Comparison of ENCODE assay signal across 8 cellular contexts in genomic region chr12:49129332-49130150, GRCh38. TPM values are rescaled to one million over a fixed set of nuclear protein-coding genes. Genes with fewer than 3 reads are reported as not detected.
DNase-seq lines count a peak whose midpoint lies in the region; ATAC-seq and TF ChIP-seq lines count a peak whose summit lies in the region.

No MANE protein-coding gene starts in this region.

- H3K27ac Mint-ChIP-seq in HFFc6: peak overlapping the region; percentile 100
- peak overlapping the region; percentile 98 for H3K27ac Mint-ChIP-seq in activated T-helper 2 cell treated with anti-CD3 and anti-CD28 coated beads, Interferon-gamma antibody, Interleukin-2, Interleukin-4, amounts not matched to agents 10 μg/mL and 5 μg/mL and 100 μg/mL, durations not matched to agents 14 hours and 24 hours and 36 hours
- peak overlapping the region; percentile 99 for H3K27ac Mint-ChIP-seq in stimulated activated memory B cell treated with anti-CD40 and anti-IgM and Interleukin-4, amounts not matched to agents 10 μg/mL and 1 μg/mL and 100 μg/mL, for 72 hours

- intact Hi-C loops in activated T-helper 2 cell treated with anti-CD3 and anti-CD28 coated beads, Interferon-gamma antibody, Interleukin-2, Interleukin-4, amounts not matched to agents 10 μg/mL and 5 μg/mL and 100 μg/mL, durations not matched to agents 14 hours and 24 hours and 36 hours (cut with micrococcal nuclease): loop anchor here (1.0 to 5.0 kb wide), 8 partner anchors 19 to 613 kb away; partner anchors contain the start of genes DDX23, KMT2D, LMBR1L and RHEBL1
- intact Hi-C loops in right cardiac atrium (cut with DNase I): loop anchor here in 2 of 4 donors (2.0 to 10.0 kb wide), 3 partner anchors 55 to 105 kb away; partner anchors contain the start of gene TUBA1A (in 2 of the 2)

- H3K4me1 ChIP-seq in right cardiac atrium (ENCODE audit: control insufficient read depth, insufficient read depth, low read length): peaks cover 5% of the 10 kb centered on the region

- H3K9me3 Mint-ChIP-seq in HFFc6: peaks cover 8% of the 10 kb centered on the region; the same call in 1 of the 2 replicates
- H3K9me3 Mint-ChIP-seq in activated T-helper 2 cell treated with anti-CD3 and anti-CD28 coated beads, Interferon-gamma antibody, Interleukin-2, Interleukin-4, amounts not matched to agents 10 μg/mL and 5 μg/mL and 100 μg/mL, durations not matched to agents 14 hours and 24 hours and 36 hours: no peaks in the 10 kb centered on the region
- H3K9me3 Mint-ChIP-seq in stimulated activated memory B cell treated with anti-CD40 and anti-IgM and Interleukin-4, amounts not matched to agents 10 μg/mL and 1 μg/mL and 100 μg/mL, for 72 hours: no peaks in the 10 kb centered on the region

- WGBS in right cardiac atrium: 28% methylated on average over 18 of the region's 18 CpGs

- peak overlapping the region; percentile 99 for H3K4me3 Mint-ChIP-seq in HFFc6
- peak overlapping the region; percentile 98 for H3K4me3 Mint-ChIP-seq in activated T-helper 2 cell treated with anti-CD3 and anti-CD28 coated beads, Interferon-gamma antibody, Interleukin-2, Interleukin-4, amounts not matched to agents 10 μg/mL and 5 μg/mL and 100 μg/mL, durations not matched to agents 14 hours and 24 hours and 36 hours (ENCODE audit: low read depth)
- H3K4me3 Mint-ChIP-seq in stimulated activated memory B cell treated with anti-CD40 and anti-IgM and Interleukin-4, amounts not matched to agents 10 μg/mL and 1 μg/mL and 100 μg/mL, for 72 hours: peak overlapping the region; percentile 99

- H3K4me3 ChIP-seq in right cardiac atrium (ENCODE audit: low read length): peak overlapping the region; percentile 81

- H3K27me3 Mint-ChIP-seq in HFFc6 (ENCODE audit: insufficient read depth): peaks cover 15% of the 10 kb centered on the region
- H3K27me3 Mint-ChIP-seq in activated T-helper 2 cell treated with anti-CD3 and anti-CD28 coated beads, Interferon-gamma antibody, Interleukin-2, Interleukin-4, amounts not matched to agents 10 μg/mL and 5 μg/mL and 100 μg/mL, durations not matched to agents 14 hours and 24 hours and 36 hours (ENCODE audit: low read depth): no peaks in the 10 kb centered on the region
- H3K27me3 Mint-ChIP-seq in stimulated activated memory B cell treated with anti-CD40 and anti-IgM and Interleukin-4, amounts not matched to agents 10 μg/mL and 1 μg/mL and 100 μg/mL, for 72 hours: no peaks in the 10 kb centered on the region

- ATAC-seq in right cardiac atrium: no peak
- no peak for ATAC-seq in stimulated activated memory B cell treated with anti-CD40 and anti-IgM and Interleukin-4, amounts not matched to agents 10 μg/mL and 1 μg/mL and 100 μg/mL, for 72 hours
- ATAC-seq in GM18520 (IDR thresholded peaks at IDR 0.05; ENCODE audit: unreplicated experiment): no peak

- no peaks in the 10 kb centered on the region for H3K9me3 ChIP-seq in right cardiac atrium (ENCODE audit: control insufficient read depth, low read length)

- peaks cover 36% of the 10 kb centered on the region for H3K4me1 Mint-ChIP-seq in HFFc6 (ENCODE audit: low read depth)
- peaks cover 38% of the 10 kb centered on the region for H3K4me1 Mint-ChIP-seq in activated T-helper 2 cell treated with anti-CD3 and anti-CD28 coated beads, Interferon-gamma antibody, Interleukin-2, Interleukin-4, amounts not matched to agents 10 μg/mL and 5 μg/mL and 100 μg/mL, durations not matched to agents 14 hours and 24 hours and 36 hours (ENCODE audit: low read depth)
- H3K4me1 Mint-ChIP-seq in stimulated activated memory B cell treated with anti-CD40 and anti-IgM and Interleukin-4, amounts not matched to agents 10 μg/mL and 1 μg/mL and 100 μg/mL, for 72 hours: peaks cover 41% of the 10 kb centered on the region

- no peaks in the 10 kb centered on the region for H3K27me3 ChIP-seq in right cardiac atrium (ENCODE audit: control insufficient read depth, insufficient read depth)

- DNase-seq in HFFc6 (no peak), right cardiac atrium (peak; percentile 31 to 76 (median 71)), NCI-H2227 treated with DMSO at 0.1 percent for 48 hours (lab: John Stamatoyannopoulos, UW) (no peak), foreskin melanocyte (no peak), AML-193 (lab: John Stamatoyannopoulos, UW) (no peak)
- DNase-seq in activated T-helper 2 cell treated with anti-CD3 and anti-CD28 coated beads, Interferon-gamma antibody, Interleukin-2, Interleukin-4, amounts not matched to agents 10 μg/mL and 5 μg/mL and 100 μg/mL, durations not matched to agents 14 hours and 24 hours and 36 hours (ENCODE audit: low spot score): no peak

- H3K36me3 Mint-ChIP-seq in HFFc6 (ENCODE audit: low read depth): peaks cover 38% of the 10 kb centered on the region
- peaks cover 48% of the 10 kb centered on the region for H3K36me3 Mint-ChIP-seq in activated T-helper 2 cell treated with anti-CD3 and anti-CD28 coated beads, Interferon-gamma antibody, Interleukin-2, Interleukin-4, amounts not matched to agents 10 μg/mL and 5 μg/mL and 100 μg/mL, durations not matched to agents 14 hours and 24 hours and 36 hours (ENCODE audit: low read depth)
- H3K36me3 Mint-ChIP-seq in stimulated activated memory B cell treated with anti-CD40 and anti-IgM and Interleukin-4, amounts not matched to agents 10 μg/mL and 1 μg/mL and 100 μg/mL, for 72 hours: peaks cover 43% of the 10 kb centered on the region

- no peak for TF ChIP-seq CTCF in HFFc6 (IDR thresholded peaks at IDR 0.05)

- peak overlapping the region; percentile 65 for H3K27ac ChIP-seq in right cardiac atrium (ENCODE audit: low read length)

RNA-seq across cellular contexts. Expression of gene TUBA1B, which starts 1.7 kb away (rescaled TPM):
- 1,000 to 10,000 TPM; 1,208 to 2,585 (median 2,279) TPM for total RNA-seq in HFFc6 (2021; fragmentation: NEBNext Ultra II Directional; extraction: Animal tissue kit (Norgen Biotek cat#: 25700))
- total RNA-seq in activated T-helper 2 cell treated with anti-CD3 and anti-CD28 coated beads, Interferon-gamma antibody, Interleukin-2, Interleukin-4, amounts not matched to agents 10 μg/mL and 5 μg/mL and 100 μg/mL, durations not matched to agents 14 hours and 24 hours and 36 hours: 1,902 and 1,926 TPM in 2 replicates
- total RNA-seq in right cardiac atrium: 100 to 1,000 TPM; 170 to 515 (median 413) TPM
- 395 TPM for polyA plus RNA-seq in right cardiac atrium

RNA-seq across cellular contexts. Expression of gene LMBR1L, which starts 18.9 kb away (rescaled TPM):
- 10 to 100 TPM; 23.0 to 31.0 (median 26.2) TPM for total RNA-seq in HFFc6 (2021; fragmentation: NEBNext Ultra II Directional; extraction: Animal tissue kit (Norgen Biotek cat#: 25700))
- total RNA-seq in activated T-helper 2 cell treated with anti-CD3 and anti-CD28 coated beads, Interferon-gamma antibody, Interleukin-2, Interleukin-4, amounts not matched to agents 10 μg/mL and 5 μg/mL and 100 μg/mL, durations not matched to agents 14 hours and 24 hours and 36 hours: 47.1 and 53.5 TPM in 2 replicates
- total RNA-seq in right cardiac atrium: 10 to 100 TPM; 26.7 to 45.3 (median 34.6) TPM
- polyA plus RNA-seq in right cardiac atrium: 25.6 TPM

RNA-seq across cellular contexts. Expression of gene DHH, which starts 34.9 kb away (rescaled TPM):
- total RNA-seq in HFFc6 (2021; fragmentation: NEBNext Ultra II Directional; extraction: Animal tissue kit (Norgen Biotek cat#: 25700)): under 1 TPM in 1 of 6 experiments, not detected in 5; 0.07 TPM
- total RNA-seq in activated T-helper 2 cell treated with anti-CD3 and anti-CD28 coated beads, Interferon-gamma antibody, Interleukin-2, Interleukin-4, amounts not matched to agents 10 μg/mL and 5 μg/mL and 100 μg/mL, durations not matched to agents 14 hours and 24 hours and 36 hours: not detected in 2 replicates
- total RNA-seq in right cardiac atrium: 1 to 10 TPM in 1 of 4 donors, under 1 TPM in 3; 0.35 to 1.7 (median 0.68) TPM
- 0.54 TPM for polyA plus RNA-seq in right cardiac atrium

RNA-seq across cellular contexts. Expression of gene TUBA1A, which starts 59.3 kb away (rescaled TPM):
- 100 to 1,000 TPM; 227 to 300 (median 257) TPM for total RNA-seq in HFFc6 (2021; fragmentation: NEBNext Ultra II Directional; extraction: Animal tissue kit (Norgen Biotek cat#: 25700))
- 86.9 and 94.0 TPM in 2 replicates for total RNA-seq in activated T-helper 2 cell treated with anti-CD3 and anti-CD28 coated beads, Interferon-gamma antibody, Interleukin-2, Interleukin-4, amounts not matched to agents 10 μg/mL and 5 μg/mL and 100 μg/mL, durations not matched to agents 14 hours and 24 hours and 36 hours
- total RNA-seq in right cardiac atrium: 100 to 1,000 TPM in 2 of 4 donors, 10 to 100 TPM in 2; 75.6 to 136 (median 112) TPM
- 149 TPM for polyA plus RNA-seq in right cardiac atrium

RNA-seq across cellular contexts. Expression of gene RHEBL1, which starts 59.8 kb away (rescaled TPM):
- 1 to 10 TPM in 1 of 6 experiments, under 1 TPM in 5; 0.60 to 1.6 (median 0.86) TPM for total RNA-seq in HFFc6 (2021; fragmentation: NEBNext Ultra II Directional; extraction: Animal tissue kit (Norgen Biotek cat#: 25700))
- total RNA-seq in activated T-helper 2 cell treated with anti-CD3 and anti-CD28 coated beads, Interferon-gamma antibody, Interleukin-2, Interleukin-4, amounts not matched to agents 10 μg/mL and 5 μg/mL and 100 μg/mL, durations not matched to agents 14 hours and 24 hours and 36 hours: 14.2 and 16.0 TPM in 2 replicates
- under 1 TPM in 2 of 4 donors, not detected in 2; 0.21 to 0.31 TPM for total RNA-seq in right cardiac atrium
- polyA plus RNA-seq in right cardiac atrium: 0.59 TPM

Comparison
In these comparisons a context has a peak if more than half of its experiments do, and no peak if none do; other contexts are left out.
1. DNase-seq: peak in right cardiac atrium (3 of 3); none in HFFc6 (single experiment), activated T-helper 2 cell treated with anti-CD3 and anti-CD28 coated beads, Interferon-gamma antibody, Interleukin-2, Interleukin-4, amounts not matched to agents 10 μg/mL and 5 μg/mL and 100 μg/mL, durations not matched to agents 14 hours and 24 hours and 36 hours (single experiment), NCI-H2227 treated with DMSO at 0.1 percent for 48 hours (single experiment), foreskin melanocyte (single experiment) and AML-193 (0 of 2).
2. Peak in every context shown above with its lines, with median percentiles within 50 percentile points of each other: H3K27ac Mint-ChIP-seq and H3K4me3 Mint-ChIP-seq.